Comparison of ENCODE assay signal across 18 cellular contexts in the genomic region with DNA sequence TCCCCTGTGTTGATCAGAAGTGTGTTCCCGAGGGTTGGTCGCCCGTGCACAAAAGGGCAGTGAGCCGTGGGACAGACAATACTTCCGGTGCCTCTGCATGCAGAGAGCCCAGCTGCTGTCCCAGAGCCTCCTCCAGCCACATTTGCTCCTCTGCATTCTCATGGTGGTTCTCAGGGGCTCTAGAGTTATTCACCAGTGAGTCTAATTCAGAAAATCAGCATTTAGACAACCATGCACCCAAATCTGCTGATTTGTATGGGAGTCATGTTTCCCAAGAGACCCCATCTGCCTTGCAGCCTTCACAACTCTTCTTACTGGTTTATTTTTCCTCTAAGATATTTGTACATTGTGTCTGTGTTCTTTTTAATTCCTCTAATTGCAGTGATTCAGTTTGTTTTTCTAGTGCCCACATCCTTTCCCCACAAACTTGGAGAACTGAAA.
DNase-seq lines count a peak whose midpoint lies in the region; ATAC-seq and TF ChIP-seq lines count a peak whose summit lies in the region.
"Had no signal": no experiment of that assay in that cellular context is flagged by ENCODE, and none has a peak within 500 bp of the region (broad histone marks: within the 10 kb centered on the region; RNA-seq: fewer than 3 reads in every experiment).

No MANE protein-coding gene starts in this region.

- peak overlapping the region in 2 of 5 experiments; percentile 5 to 49 for H3K27ac Mint-ChIP-seq in brain
- H3K27ac Mint-ChIP-seq in endothelial cell (ENCODE audit: unreplicated experiment): no peak overlapping the region
- H3K27ac Mint-ChIP-seq: activated naive CD4-positive, alpha-beta T cell treated with anti-CD3 and anti-CD28 coated beads, Interleukin-2, amount 50 U/mL, for 72 hours; CD4-positive, CD25-positive, alpha-beta regulatory T cell had no signal

- H3K9me3 Mint-ChIP-seq in brain: peaks cover 10 to 19% (median 14%) of the 10 kb centered on the region in 5 experiments
- peaks cover 6% of the 10 kb centered on the region for H3K9me3 Mint-ChIP-seq in endothelial cell (ENCODE audit: unreplicated experiment)

- no peak for TF ChIP-seq POLR2A in thyroid gland (IDR thresholded peaks at IDR 0.05)

- no peak for ATAC-seq in right cardiac atrium
- no peak for ATAC-seq in GM21786 (IDR thresholded peaks at IDR 0.05; ENCODE audit: unreplicated experiment)
- ATAC-seq: activated naive CD4-positive, alpha-beta T cell treated with anti-CD3 and anti-CD28 coated beads, Interleukin-2, amount 50 U/mL, for 72 hours; stimulated activated naive CD8-positive, alpha-beta T cell treated with anti-CD3 and anti-CD28 coated beads, Interleukin-15, Interleukin-2, amounts not matched to agents 100 U/mL and 50 U/mL, for 24 hours had no signal

- intact Hi-C loops in left ventricle myocardium inferior (cut with micrococcal nuclease): no loop called here
- intact Hi-C loops in right cardiac atrium (cut with DNase I): no loop called here
- intact Hi-C loops in thyroid gland (cut with DNase I): no loop called here

- peak overlapping the region; percentile 19 for H3K27ac ChIP-seq in left ventricle myocardium inferior (replicated peaks)
- no peak overlapping the region for H3K27ac ChIP-seq in right cardiac atrium (ENCODE audit: low read length)
- peak overlapping the region; percentile 11 to 63 (median 56) for H3K27ac ChIP-seq in thyroid gland
- H3K27ac ChIP-seq: SK-N-MC had no signal

- TF ChIP-seq CTCF in left ventricle myocardium inferior (IDR thresholded peaks at IDR 0.05; ENCODE audit: borderline replicate concordance) (no peak), brain (conservative IDR thresholded peaks at IDR 0.05) (no peak), thyroid gland (IDR thresholded peaks at IDR 0.05) (no peak), endothelial cell (IDR thresholded peaks at IDR 0.05; ENCODE audit: unreplicated experiment) (no peak)

- H3K4me1 ChIP-seq in left ventricle myocardium inferior (no peaks in the 10 kb centered on the region), right cardiac atrium (ENCODE audit: control insufficient read depth, insufficient read depth, low read length) (no peaks in the 10 kb centered on the region), thyroid gland (peaks cover 0 to 6% of the 10 kb centered on the region in 2 donors)

- H3K9me3 ChIP-seq in left ventricle myocardium inferior (replicated peaks): peaks cover 8% of the 10 kb centered on the region
- no peaks in the 10 kb centered on the region for H3K9me3 ChIP-seq in right cardiac atrium (ENCODE audit: control insufficient read depth, low read length)
- no peaks in the 10 kb centered on the region for H3K9me3 ChIP-seq in thyroid gland

- H3K36me3 ChIP-seq in left ventricle myocardium inferior (no peaks in the 10 kb centered on the region), thyroid gland (no peaks in the 10 kb centered on the region)

- H3K36me3 Mint-ChIP-seq in brain: peaks cover 3% of the 10 kb centered on the region
- no peaks in the 10 kb centered on the region for H3K36me3 Mint-ChIP-seq in endothelial cell (ENCODE audit: low read depth, unreplicated experiment)
- H3K36me3 Mint-ChIP-seq: CD4-positive, CD25-positive, alpha-beta regulatory T cell had no signal

- peak overlapping the region in 3 of 5 experiments; percentile 51 to 64 (median 61) for H3K4me3 Mint-ChIP-seq in brain
- H3K4me3 Mint-ChIP-seq in endothelial cell (ENCODE audit: unreplicated experiment): no peak overlapping the region
- H3K4me3 Mint-ChIP-seq: CD4-positive, CD25-positive, alpha-beta regulatory T cell had no signal

- peaks cover 17% of the 10 kb centered on the region for H3K4me1 Mint-ChIP-seq in brain
- no peaks in the 10 kb centered on the region for H3K4me1 Mint-ChIP-seq in endothelial cell (ENCODE audit: unreplicated experiment)

- peaks cover 4% of the 10 kb centered on the region for H3K27me3 Mint-ChIP-seq in brain
- H3K27me3 Mint-ChIP-seq in endothelial cell (ENCODE audit: unreplicated experiment): peaks cover 3% of the 10 kb centered on the region

- H3K4me3 ChIP-seq in left ventricle myocardium inferior: no peak overlapping the region
- H3K4me3 ChIP-seq in right cardiac atrium (ENCODE audit: low read length): no peak overlapping the region
- no peak overlapping the region for H3K4me3 ChIP-seq in thyroid gland (replicated peaks in 1 of 3)
- H3K4me3 ChIP-seq: SK-N-MC had no signal

- DNase-seq in left ventricle myocardium inferior (no peak), right cardiac atrium (no peak), midbrain (lab: John Stamatoyannopoulos, UW) (peak; percentile 13), thyroid gland (peak; percentile 83 to 87), NCI-H345 treated with DMSO at 0.1 percent for 48 hours (lab: John Stamatoyannopoulos, UW; ENCODE audit: unreplicated experiment) (no peak), endothelial cell (ENCODE audit: low spot score) (no peak)
- DNase-seq: activated CD4-positive, alpha-beta T cell treated with anti-CD3 and anti-CD28 coated beads, Interleukin-2, amount 50 U/mL, for 1 hour; CD4-positive, CD25-positive, alpha-beta regulatory T cell; DMS79 treated with DMSO at 0.1 percent for 48 hours; effector CD8-positive, alpha-beta T cell; kidney glomerular epithelial cell; NCI-H187; NCI-H510A; stimulated activated naive CD8-positive, alpha-beta T cell treated with anti-CD3 and anti-CD28 coated beads, Interleukin-15, Interleukin-2, amounts not matched to agents 100 U/mL and 50 U/mL, for 24 hours had no signal

- WGBS in right cardiac atrium: 73% methylated on average over 5 of the region's 5 CpGs
- whole genome bisulfite sequencing in thyroid gland, 2 donors: 24 to 34% methylated on average over 5 of the region's 5 CpGs

- no peaks in the 10 kb centered on the region for H3K27me3 ChIP-seq in left ventricle myocardium inferior (ENCODE audit: low read depth)
- H3K27me3 ChIP-seq in right cardiac atrium (ENCODE audit: control insufficient read depth, insufficient read depth): no peaks in the 10 kb centered on the region
- H3K27me3 ChIP-seq in thyroid gland: no peaks in the 10 kb centered on the region

Comparison
In these comparisons a context has a peak if more than half of its experiments do, and no peak if none do; other contexts are left out.
1. DNase-seq: peak in midbrain (single experiment) and thyroid gland (2 of 2); none in left ventricle myocardium inferior (single experiment), right cardiac atrium (0 of 3), NCI-H345 treated with DMSO at 0.1 percent for 48 hours (single experiment) and endothelial cell (single experiment).